Comparison of ENCODE assay signal across 9 cellular contexts in genomic region chr2:133264951-133265949, GRCh38.
DNase-seq lines count a peak whose midpoint lies in the region; ATAC-seq and TF ChIP-seq lines count a peak whose summit lies in the region.
"Had no signal": no experiment of that assay in that cellular context is flagged by ENCODE, and none has a peak within 500 bp of the region (broad histone marks: within the 10 kb centered on the region; RNA-seq: fewer than 3 reads in every experiment).

No MANE protein-coding gene starts in this region.

- TF ChIP-seq CTCF in body of pancreas (IDR thresholded peaks at IDR 0.05), result no peak
- TF ChIP-seq CTCF in suprapubic skin (IDR thresholded peaks at IDR 0.05), result no peak
- TF ChIP-seq CTCF in GM20000 (IDR thresholded peaks at IDR 0.05; ENCODE audit: extremely low read depth, missing control alignments), result no peak

- H3K27ac ChIP-seq in body of pancreas (peak overlapping the region in 1 of 4 donors; percentile 17), iPS-20b (ENCODE audit: low read length) (no peak overlapping the region), suprapubic skin (peak overlapping the region; percentile 4)
- H3K27ac ChIP-seq: 22Rv1 had no signal

- WGBS in body of pancreas, 2 donors, result 15 to 25% methylated on average over 15 to 26 of the region's 26 CpGs
- WGBS in suprapubic skin, result 58% methylated on average over 9 of the region's 26 CpGs

- H3K9me3 ChIP-seq in body of pancreas, result no peaks in the 10 kb centered on the region
- no peaks in the 10 kb centered on the region for H3K9me3 ChIP-seq in iPS-20b (ENCODE audit: insufficient read depth, low read depth, low read length)
- H3K9me3 ChIP-seq in suprapubic skin, result no peaks in the 10 kb centered on the region

- no peak overlapping the region for H3K4me3 ChIP-seq in body of pancreas
- peak overlapping the region; percentile 76 for H3K4me3 ChIP-seq in iPS-20b (ENCODE audit: low read length)
- peak overlapping the region; percentile 66 for H3K4me3 ChIP-seq in suprapubic skin

- peak overlapping the region; percentile 51; the same call in 1 of the 2 replicates for H3K9ac ChIP-seq in iPS-20b (ENCODE audit: low read depth, low read length)

- peaks cover 22% of the 10 kb centered on the region for H3K4me1 ChIP-seq in body of pancreas
- no peaks in the 10 kb centered on the region for H3K4me1 ChIP-seq in iPS-20b (ENCODE audit: insufficient read depth, low read length)
- peaks cover 23% of the 10 kb centered on the region for H3K4me1 ChIP-seq in suprapubic skin

- intact Hi-C loops in body of pancreas (cut with DNase I), result no loop called here

- DNase-seq in DMS 273 (lab: John Stamatoyannopoulos, UW; ENCODE audit: unreplicated experiment), result peak; percentile 82
- no peak for DNase-seq in DMS 273 treated with DMSO at 0.1 percent for 48 hours (lab: John Stamatoyannopoulos, UW)
- DNase-seq in body of pancreas, result peak; percentile 40 to 58 (median 44)
- DNase-seq in suprapubic skin (ENCODE audit: low spot score in 2 of 2), result peak in 1 of 2 donors; percentile 57
- no peak for DNase-seq in GM20000 (ENCODE audit: low spot score)
- no peak for DNase-seq in NCI-H446 (lab: John Stamatoyannopoulos, UW)

- no peaks in the 10 kb centered on the region for H3K36me3 ChIP-seq in body of pancreas (replicated peaks in 1 of 2; ENCODE audit: insufficient read depth in 1 of 2, low read depth in 2 of 2)
- no peaks in the 10 kb centered on the region for H3K36me3 ChIP-seq in iPS-20b (ENCODE audit: insufficient read depth, low read depth, low read length)
- no peaks in the 10 kb centered on the region for H3K36me3 ChIP-seq in suprapubic skin

- no peak for TF ChIP-seq POLR2A in body of pancreas (IDR thresholded peaks at IDR 0.05)
- no peak for TF ChIP-seq POLR2A in suprapubic skin (IDR thresholded peaks at IDR 0.05)

- ATAC-seq in body of pancreas (peak; percentile 81), HG02642 (IDR thresholded peaks at IDR 0.05; ENCODE audit: poor library complexity, unreplicated experiment) (no peak)

- H3K27me3 ChIP-seq in body of pancreas, result no peaks in the 10 kb centered on the region
- peaks cover 29% of the 10 kb centered on the region for H3K27me3 ChIP-seq in iPS-20b (ENCODE audit: insufficient read depth, low read length)
- no peaks in the 10 kb centered on the region for H3K27me3 ChIP-seq in suprapubic skin

- TF ChIP-seq EP300 in suprapubic skin (IDR thresholded peaks at IDR 0.05), result no peak

Comparison
In these comparisons a context has a peak if more than half of its experiments do, and no peak if none do; other contexts are left out.
1. DNase-seq: peak in DMS 273 (single experiment) and body of pancreas (4 of 4); none in DMS 273 treated with DMSO at 0.1 percent for 48 hours (single experiment), GM20000 (single experiment) and NCI-H446 (0 of 2).
2. H3K4me3 ChIP-seq: peak in iPS-20b (single experiment) and suprapubic skin (single experiment); none in body of pancreas (0 of 2).